ENCODE assay signal across 12 cellular contexts in genomic region chr1:223725578-223725977, GRCh38. TPM values are rescaled to one million over a fixed set of nuclear protein-coding genes. Genes with fewer than 3 reads are reported as not detected.
DNase-seq lines count a peak whose midpoint lies in the region; ATAC-seq, FAIRE-seq and TF ChIP-seq lines count a peak whose summit lies in the region.
"Had no signal": no experiment of that assay in that cellular context is flagged by ENCODE, and none has a peak within 500 bp of the region (broad histone marks: within the 10 kb centered on the region; RNA-seq: fewer than 3 reads in every experiment).

No MANE protein-coding gene starts in this region.

- peaks cover 3 to 4% of the 10 kb centered on the region in 2 donors for H3K36me3 ChIP-seq in kidney (ENCODE audit: control insufficient read depth in 1 of 2, insufficient read depth in 2 of 2, low read length in 2 of 2)

- no peaks in the 10 kb centered on the region for H3K9me3 ChIP-seq in kidney (ENCODE audit: control insufficient read depth in 1 of 2, low read length in 2 of 2)

- H3K4me1 ChIP-seq in kidney (ENCODE audit: control insufficient read depth in 1 of 2, insufficient read depth in 1 of 2, low read depth in 1 of 2, low read length in 2 of 2) = peaks cover 36 to 38% of the 10 kb centered on the region in 2 donors

- H3K27me3 Mint-ChIP-seq in T-helper 1 cell treated with Interleukin-12 subunit alpha and Interleukin-12 subunit beta and Interleukin-4 antibody, amounts not matched to agents 30 μg/mL and 1 μg/mL, for 36 hours (ENCODE audit: low read depth) = no peaks in the 10 kb centered on the region
- no peaks in the 10 kb centered on the region for H3K27me3 Mint-ChIP-seq in activated T-helper 17 cell treated with anti-CD3 and anti-CD28 coated beads, Interleukin-2, amount 50 U/mL, for 72 hours
- H3K27me3 Mint-ChIP-seq in stimulated activated naive B cell treated with anti-CD40 and anti-IgM and Interleukin-4, amounts not matched to agents 10 μg/mL and 1 μg/mL and 100 μg/mL, for 72 hours = no peaks in the 10 kb centered on the region

- no peak for ATAC-seq in activated T-helper 17 cell treated with anti-CD3 and anti-CD28 coated beads, Interleukin-2, amount 50 U/mL, for 72 hours (replicated peaks)
- ATAC-seq in stimulated activated naive B cell treated with anti-CD40 and anti-IgM and Interleukin-4, amounts not matched to agents 10 μg/mL and 1 μg/mL and 100 μg/mL, for 72 hours (replicated peaks) = no peak
- no peak for ATAC-seq in GM19351 (IDR thresholded peaks at IDR 0.05; ENCODE audit: unreplicated experiment)
- no peak for ATAC-seq in HG03097 (IDR thresholded peaks at IDR 0.05; ENCODE audit: low FRiP score, unreplicated experiment)

- no peak overlapping the region for H3K9ac ChIP-seq in kidney (ENCODE audit: low read length in 2 of 2)

- peak overlapping the region in 1 of 2 donors; percentile 84 for H3K27ac ChIP-seq in kidney (ENCODE audit: low read depth in 2 of 2, low read length in 2 of 2)

- peaks cover 67% of the 10 kb centered on the region for H3K36me3 Mint-ChIP-seq in T-helper 1 cell treated with Interleukin-12 subunit alpha and Interleukin-12 subunit beta and Interleukin-4 antibody, amounts not matched to agents 30 μg/mL and 1 μg/mL, for 36 hours (ENCODE audit: low read depth)
- H3K36me3 Mint-ChIP-seq in activated T-helper 17 cell treated with anti-CD3 and anti-CD28 coated beads, Interleukin-2, amount 50 U/mL, for 72 hours (ENCODE audit: low read depth) = peaks cover 31% of the 10 kb centered on the region
- peaks cover 3 to 13% of the 10 kb centered on the region in 2 donors for H3K36me3 Mint-ChIP-seq in stimulated activated naive B cell treated with anti-CD40 and anti-IgM and Interleukin-4, amounts not matched to agents 10 μg/mL and 1 μg/mL and 100 μg/mL, for 72 hours

- no peak overlapping the region for H3K4me3 ChIP-seq in kidney (ENCODE audit: low read length in 2 of 2)

- DNase-seq in T-helper 1 cell (no peak), kidney (peak; percentile 37), NOMO-1 treated with DMSO at 0.1 percent for 48 hours (lab: John Stamatoyannopoulos, UW; ENCODE audit: unreplicated experiment) (no peak)
- no peak for DNase-seq in stimulated activated naive B cell treated with anti-CD40 and anti-IgM and Interleukin-4, amounts not matched to agents 10 μg/mL and 1 μg/mL and 100 μg/mL, for 72 hours
- DNase-seq: 8988T; activated CD8-positive, alpha-beta memory T cell treated with anti-CD3 and anti-CD28 coated beads, Interleukin-2, amount 50 U/mL, for 4 hours; GDM1; NCI-H2081 treated with DMSO at 0.1 percent for 48 hours had no signal

- peaks cover 64% of the 10 kb centered on the region for H3K4me1 Mint-ChIP-seq in T-helper 1 cell treated with Interleukin-12 subunit alpha and Interleukin-12 subunit beta and Interleukin-4 antibody, amounts not matched to agents 30 μg/mL and 1 μg/mL, for 36 hours (ENCODE audit: low read depth)
- H3K4me1 Mint-ChIP-seq in activated T-helper 17 cell treated with anti-CD3 and anti-CD28 coated beads, Interleukin-2, amount 50 U/mL, for 72 hours = peaks cover 52% of the 10 kb centered on the region
- peaks cover 32 to 40% of the 10 kb centered on the region in 2 donors for H3K4me1 Mint-ChIP-seq in stimulated activated naive B cell treated with anti-CD40 and anti-IgM and Interleukin-4, amounts not matched to agents 10 μg/mL and 1 μg/mL and 100 μg/mL, for 72 hours

- H3K4me3 Mint-ChIP-seq in T-helper 1 cell treated with Interleukin-12 subunit alpha and Interleukin-12 subunit beta and Interleukin-4 antibody, amounts not matched to agents 30 μg/mL and 1 μg/mL, for 36 hours = no peak overlapping the region
- peak overlapping the region; percentile 81 for H3K4me3 Mint-ChIP-seq in activated T-helper 17 cell treated with anti-CD3 and anti-CD28 coated beads, Interleukin-2, amount 50 U/mL, for 72 hours
- peak overlapping the region in 1 of 2 donors; percentile 23 for H3K4me3 Mint-ChIP-seq in stimulated activated naive B cell treated with anti-CD40 and anti-IgM and Interleukin-4, amounts not matched to agents 10 μg/mL and 1 μg/mL and 100 μg/mL, for 72 hours

- no peak for FAIRE-seq in kidney (lab: Jason Lieb, UNC)

- H3K9me3 Mint-ChIP-seq in T-helper 1 cell treated with Interleukin-12 subunit alpha and Interleukin-12 subunit beta and Interleukin-4 antibody, amounts not matched to agents 30 μg/mL and 1 μg/mL, for 36 hours = no peaks in the 10 kb centered on the region
- H3K9me3 Mint-ChIP-seq in activated T-helper 17 cell treated with anti-CD3 and anti-CD28 coated beads, Interleukin-2, amount 50 U/mL, for 72 hours = no peaks in the 10 kb centered on the region
- H3K9me3 Mint-ChIP-seq in stimulated activated naive B cell treated with anti-CD40 and anti-IgM and Interleukin-4, amounts not matched to agents 10 μg/mL and 1 μg/mL and 100 μg/mL, for 72 hours = no peaks in the 10 kb centered on the region

- H3K27ac Mint-ChIP-seq in T-helper 1 cell treated with Interleukin-12 subunit alpha and Interleukin-12 subunit beta and Interleukin-4 antibody, amounts not matched to agents 30 μg/mL and 1 μg/mL, for 36 hours = peak overlapping the region; percentile 95
- H3K27ac Mint-ChIP-seq in activated T-helper 17 cell treated with anti-CD3 and anti-CD28 coated beads, Interleukin-2, amount 50 U/mL, for 72 hours = peak overlapping the region; percentile 92
- peak overlapping the region; percentile 69 for H3K27ac Mint-ChIP-seq in stimulated activated naive B cell treated with anti-CD40 and anti-IgM and Interleukin-4, amounts not matched to agents 10 μg/mL and 1 μg/mL and 100 μg/mL, for 72 hours

- intact Hi-C loops in kidney (cut with DNase I) = no loop called here

- no peak for TF ChIP-seq CTCF in kidney (IDR thresholded peaks at IDR 0.05; ENCODE audit: borderline replicate concordance, extremely low read depth, insufficient read depth)

RNA-seq across cellular contexts. Expression of gene CAPN2, which starts 13.2 kb away (rescaled TPM):
- 10 to 100 TPM; 42.8 to 73.0 TPM for total RNA-seq in activated T-helper 17 cell treated with anti-CD3 and anti-CD28 coated beads, Interleukin-2, amount 50 U/mL, for 72 hours
- total RNA-seq in kidney = 276 TPM
- 175 TPM for polyA plus RNA-seq in kidney (ENCODE audit: insufficient read depth, low read depth, low replicate concordance)
